8 cellular contexts compared by ENCODE assay signal in genomic region chr15:81293728-81294500, GRCh38. TPM values are rescaled to one million over a fixed set of nuclear protein-coding genes. Genes with fewer than 3 reads are reported as not detected.
DNase-seq lines count a peak whose midpoint lies in the region; ATAC-seq and TF ChIP-seq lines count a peak whose summit lies in the region.

No MANE protein-coding gene starts in this region.

- peaks cover 11% of the 10 kb centered on the region for H3K79me2 ChIP-seq in OCI-LY1 (ENCODE audit: insufficient read depth, low read length)

- H3K9me3 ChIP-seq in OCI-LY1 (ENCODE audit: low read length) (no peaks in the 10 kb centered on the region), suprapubic skin (no peaks in the 10 kb centered on the region)

- DNase-seq in activated T-helper 9 cell treated with anti-CD3 and anti-CD28 coated beads, Interleukin-2, amount 50 U/mL, for 16 hours (ENCODE audit: low read depth): peak; percentile 60
- DNase-seq in sciatic nerve (ENCODE audit: low spot score): peak; percentile 54
- DNase-seq in OCI-M2 (lab: John Stamatoyannopoulos, UW; ENCODE audit: unreplicated experiment): no peak
- DNase-seq in erythroblast (lab: John Stamatoyannopoulos, UW): no peak
- DNase-seq in suprapubic skin (ENCODE audit: low spot score in 2 of 2): no peak

- H3F3A ChIP-seq in OCI-LY1 (ENCODE audit: insufficient read depth, low read length): no peaks in the 10 kb centered on the region

- H3K27me3 ChIP-seq in OCI-LY1 (ENCODE audit: insufficient read depth, low read length) (no peaks in the 10 kb centered on the region), suprapubic skin (no peaks in the 10 kb centered on the region)

- H3K4me3 ChIP-seq in OCI-LY1 (ENCODE audit: low read depth, low read length, poor library complexity, severe bottlenecking) (peak overlapping the region; percentile 39), suprapubic skin (no peak overlapping the region)

- TF ChIP-seq EP300 in suprapubic skin (IDR thresholded peaks at IDR 0.05): no peak

- 65% methylated on average over 9 of the region's 9 CpGs for WGBS in suprapubic skin

- no peaks in the 10 kb centered on the region for H4K20me1 ChIP-seq in OCI-LY1 (ENCODE audit: insufficient read depth, low read length)

- intact Hi-C loops in sciatic nerve (cut with DNase I): no loop called here

- H3K4me1 ChIP-seq in OCI-LY1 (ENCODE audit: insufficient read depth, low read length, severe bottlenecking): peaks cover 78% of the 10 kb centered on the region
- peaks cover 47% of the 10 kb centered on the region for H3K4me1 ChIP-seq in suprapubic skin

- TF ChIP-seq POLR2A in erythroblast (IDR thresholded peaks at IDR 0.05; ENCODE audit: low read length) (no peak), suprapubic skin (IDR thresholded peaks at IDR 0.05) (peak in 1 of 2 donors; percentile 25)

- peak; percentile 69 for ATAC-seq in GM18511 (IDR thresholded peaks at IDR 0.05; ENCODE audit: unreplicated experiment)
- peak; percentile 65 for ATAC-seq in HG02759 (IDR thresholded peaks at IDR 0.05; ENCODE audit: unreplicated experiment)
- ATAC-seq in sciatic nerve: peak; percentile 47

- H3K9ac ChIP-seq in OCI-LY1 (ENCODE audit: low read length): peak overlapping the region; percentile 77

- H3K4me2 ChIP-seq in OCI-LY1 (ENCODE audit: low read length): peak overlapping the region; percentile 89

- H3K36me3 ChIP-seq in OCI-LY1 (ENCODE audit: insufficient read depth, low read length) (peaks cover 1% of the 10 kb centered on the region; the same call in 1 of the 2 replicates), suprapubic skin (peaks cover 7% of the 10 kb centered on the region)

- H3K9me2 ChIP-seq in OCI-LY1 (ENCODE audit: low read depth, low read length): no peaks in the 10 kb centered on the region

- peak overlapping the region; percentile 96 for H3K27ac ChIP-seq in OCI-LY1 (ENCODE audit: low read depth, low read length, poor library complexity, severe bottlenecking)
- no peak overlapping the region for H3K27ac ChIP-seq in suprapubic skin

- H2AFZ ChIP-seq in OCI-LY1 (ENCODE audit: low read length): no peak overlapping the region

- no peak for TF ChIP-seq CTCF in OCI-LY1 (IDR thresholded peaks at IDR 0.05; ENCODE audit: low read length)
- TF ChIP-seq CTCF in suprapubic skin (IDR thresholded peaks at IDR 0.05): no peak

RNA-seq across cellular contexts. Expression of gene STARD5, which starts 30.0 kb away (rescaled TPM):
- total RNA-seq in sciatic nerve (6.1 TPM), suprapubic skin (10 to 100 TPM; 54.6 to 88.2 (median 67.4) TPM)

Comparison
In these comparisons a context has a peak if more than half of its experiments do, and no peak if none do; other contexts are left out.
1. DNase-seq: peak in activated T-helper 9 cell treated with anti-CD3 and anti-CD28 coated beads, Interleukin-2, amount 50 U/mL, for 16 hours (single experiment) and sciatic nerve (single experiment); none in OCI-M2 (single experiment), erythroblast (0 of 2) and suprapubic skin (0 of 2).
2. Peak in every context shown above with its lines, with median percentiles within 50 percentile points of each other: ATAC-seq.